Comparison of ENCODE assay signal across 8 cellular contexts in the genomic region with DNA sequence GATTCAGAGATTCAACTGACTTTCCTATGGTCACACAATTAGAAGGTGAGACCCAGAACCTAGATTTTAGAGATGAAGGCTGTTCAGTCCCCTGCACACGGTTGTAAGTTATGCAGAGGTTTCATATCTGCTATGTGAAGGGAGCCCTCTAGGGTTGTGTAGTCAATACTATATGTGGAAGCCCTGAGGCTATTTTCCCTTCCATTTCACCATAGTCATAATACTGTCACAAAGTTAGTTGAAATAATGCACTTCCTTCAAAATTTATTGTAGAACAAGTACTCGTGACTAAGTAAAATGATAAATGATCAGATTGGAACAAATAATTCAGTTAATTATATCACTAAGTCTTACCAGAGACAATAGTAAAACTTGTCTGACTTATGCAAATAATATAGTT. TPM values are rescaled to one million over a fixed set of nuclear protein-coding genes. Genes with fewer than 3 reads are reported as not detected.
DNase-seq lines count a peak whose midpoint lies in the region; ATAC-seq, FAIRE-seq and TF ChIP-seq lines count a peak whose summit lies in the region.

No MANE protein-coding gene starts in this region.

- no peak for TF ChIP-seq POLR2A in endothelial cell of umbilical vein (IDR thresholded peaks at IDR 0.05; ENCODE audit: low read depth, low read length)

- BruUV-seq in endothelial cell of umbilical vein (replicated peaks; lab: Mats Ljungman, UMichigan) = no TSS peak

- H3K4me1 ChIP-seq in endothelial cell of umbilical vein (ENCODE audit: control insufficient read depth, extremely low read depth, insufficient read depth, low read length) = no peaks in the 10 kb centered on the region

- H3K27ac ChIP-seq in endothelial cell of umbilical vein (ENCODE audit: insufficient read depth, low read depth, low read length) (no peak overlapping the region), coronary artery (no peak overlapping the region)

- dilution Hi-C loops in endothelial cell of umbilical vein (cut with MboI; ENCODE audit: extremely low pct_ligation_motif_present, low sequenced_read_pairs) = no loop called here

- no peaks in the 10 kb centered on the region for H3K36me3 ChIP-seq in endothelial cell of umbilical vein (ENCODE audit: control insufficient read depth in 2 of 2, extremely low read depth in 1 of 2, insufficient read depth in 2 of 2, low read length in 2 of 2)

- H3K9me1 ChIP-seq in endothelial cell of umbilical vein (replicated peaks; ENCODE audit: control insufficient read depth, extremely low read depth, insufficient read depth, low read length) = no peaks in the 10 kb centered on the region

- intact Hi-C loops in endothelial cell of umbilical vein (cut with micrococcal nuclease) = loop anchor here (1.0 kb wide), 1 partner anchor 69 kb away; no protein-coding TSS in a partner anchor

- no peak overlapping the region for H2AFZ ChIP-seq in endothelial cell of umbilical vein (ENCODE audit: low read depth, low read length)

- H3K27me3 ChIP-seq in endothelial cell of umbilical vein (ENCODE audit: control insufficient read depth in 2 of 2, insufficient read depth in 2 of 2, low read length in 2 of 2) = no peaks in the 10 kb centered on the region

- H3K4me2 ChIP-seq in endothelial cell of umbilical vein (ENCODE audit: insufficient read depth, low read length) = no peak overlapping the region

- CTCF ChIA-PET in endothelial cell of umbilical vein (lab: Charles Lee) = interaction anchor here (1.0 to 2.0 kb wide), 3 partner anchors 30 to 515 kb away, joined by 3 to 35 read pairs (median 4); no protein-coding TSS in a partner anchor

- POLR2A ChIA-PET in endothelial cell of umbilical vein (lab: Charles Lee) = no interaction called here

- H3K9ac ChIP-seq in endothelial cell of umbilical vein (replicated peaks; ENCODE audit: extremely low read depth, insufficient read depth, low read length) = no peak overlapping the region

- no peak for DNase-seq in LNCaP clone FGC (ENCODE audit: low read depth)
- DNase-seq in endothelial cell of umbilical vein (ENCODE audit: low read depth, low spot score) = peak; percentile 42
- DNase-seq in superior temporal gyrus (ENCODE audit: extremely low spot score) = peak; percentile 70
- no peak for DNase-seq in NCI-H1436 (lab: John Stamatoyannopoulos, UW)
- no peak for DNase-seq in C1 segment of cervical spinal cord (lab: John Stamatoyannopoulos, UW)
- no peak for DNase-seq in coronary artery (ENCODE audit: low spot score)

- H4K20me1 ChIP-seq in endothelial cell of umbilical vein (replicated peaks; ENCODE audit: control insufficient read depth, extremely low read depth, insufficient read depth, low read length) = no peaks in the 10 kb centered on the region

- TF ChIP-seq CTCF in LNCaP clone FGC (IDR thresholded peaks at IDR 0.05; ENCODE audit: control insufficient read depth, extremely low read depth, insufficient read depth) = peak; percentile 26; the same call in 1 of the 2 replicates
- TF ChIP-seq CTCF in endothelial cell of umbilical vein (IDR thresholded peaks at IDR 0.05; ENCODE audit: extremely low read depth in 1 of 2, insufficient read depth in 1 of 2, low read depth in 1 of 2, low read length in 2 of 2) = peak in 1 of 2 donors; percentile 26
- no peak for TF ChIP-seq CTCF in coronary artery (IDR thresholded peaks at IDR 0.05)

- no peak overlapping the region for H3K4me3 ChIP-seq in LNCaP clone FGC (ENCODE audit: low read depth, low read length)
- no peak overlapping the region for H3K4me3 ChIP-seq in endothelial cell of umbilical vein (replicated peaks in 1 of 3; ENCODE audit: insufficient read depth in 1 of 3, low read depth in 1 of 3, low read length in 3 of 3)
- H3K4me3 ChIP-seq in coronary artery = no peak overlapping the region

- FAIRE-seq in endothelial cell of umbilical vein (lab: Jason Lieb, UNC) = no peak

- H3K79me2 ChIP-seq in endothelial cell of umbilical vein (ENCODE audit: control insufficient read depth, insufficient read depth, low read length) = no peaks in the 10 kb centered on the region

- H3K9me3 ChIP-seq in endothelial cell of umbilical vein (replicated peaks; ENCODE audit: control insufficient read depth, insufficient read depth, low read length) = no peaks in the 10 kb centered on the region

- ATAC-seq in GM18498 (IDR thresholded peaks at IDR 0.05; ENCODE audit: unreplicated experiment) = peak; percentile 89
- ATAC-seq in GM21619 (IDR thresholded peaks at IDR 0.05; ENCODE audit: unreplicated experiment) = peak; percentile 90

TF ChIP-seq in endothelial cell of umbilical vein, 7 proteins besides CTCF, POLR2A, EP300 and RAD21:
- no peak for TF ChIP-seq EZH2 (IDR thresholded peaks at IDR 0.05; ENCODE audit: borderline replicate concordance, low read depth, low read length, severe bottlenecking)
- TF ChIP-seq GATA2 (IDR thresholded peaks at IDR 0.05; ENCODE audit: insufficient read depth, insufficient read length, low read depth, low read length) = no peak
- TF ChIP-seq FOS (IDR thresholded peaks at IDR 0.05; ENCODE audit: borderline replicate concordance, insufficient read depth, low read length) = no peak
- TF ChIP-seq POLR2AphosphoS5 (IDR thresholded peaks at IDR 0.05; ENCODE audit: insufficient read depth, low read depth, low read length) = no peak
- no peak for TF ChIP-seq MYC (IDR thresholded peaks at IDR 0.05; ENCODE audit: low read depth, low read length)
- TF ChIP-seq, protein P1, sequence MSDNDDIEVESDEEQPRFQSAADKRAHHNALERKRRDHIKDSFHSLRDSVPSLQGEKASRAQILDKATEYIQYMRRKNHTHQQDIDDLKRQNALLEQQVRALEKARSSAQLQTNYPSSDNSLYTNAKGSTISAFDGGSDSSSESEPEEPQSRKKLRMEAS (IDR thresholded peaks at IDR 0.05; ENCODE audit: insufficient read depth, insufficient read length) = no peak

RNA-seq across cellular contexts. Expression of a gene that starts 48.8 kb away (rescaled TPM):
- total RNA-seq in endothelial cell of umbilical vein = 17.1 and 20.5 TPM in 2 replicates
- polyA plus RNA-seq in endothelial cell of umbilical vein = 10.2 and 10.5 TPM in 2 replicates
- polyA plus RNA-seq in endothelial cell of umbilical vein (2011; cell fraction: cytosol; rRNA removed) = 9.6 and 10.0 TPM in 2 replicates
- polyA plus RNA-seq in endothelial cell of umbilical vein (2011; cell fraction: nucleus; rRNA removed) = 4.3 and 5.7 TPM in 2 replicates
- polyA plus RNA-seq in endothelial cell of umbilical vein (2012) = 10.9 and 19.9 TPM in 2 replicates
- 23.2 and 25.4 TPM in 2 replicates for polyA minus RNA-seq in endothelial cell of umbilical vein
- polyA minus RNA-seq in endothelial cell of umbilical vein (2011; cell fraction: cytosol; rRNA and poly(A)+ RNA removed) = 1.4 TPM
- polyA minus RNA-seq in endothelial cell of umbilical vein (2011; cell fraction: nucleus; rRNA and poly(A)+ RNA removed) = 5.6 and 7.8 TPM in 2 replicates

Comparison
In these comparisons a context has a peak if more than half of its experiments do, and no peak if none do; other contexts are left out.
1. DNase-seq: peak in endothelial cell of umbilical vein (single experiment) and superior temporal gyrus (single experiment); none in LNCaP clone FGC (single experiment), NCI-H1436 (single experiment), C1 segment of cervical spinal cord (0 of 14) and coronary artery (single experiment).